11 cellular contexts compared by ENCODE assay signal in genomic region chr2:196230051-196230450, GRCh38. TPM values are rescaled to one million over a fixed set of nuclear protein-coding genes. Genes with fewer than 3 reads are reported as not detected.
DNase-seq lines count a peak whose midpoint lies in the region; ATAC-seq and TF ChIP-seq lines count a peak whose summit lies in the region.
"Had no signal": no experiment of that assay in that cellular context is flagged by ENCODE, and none has a peak within 500 bp of the region (broad histone marks: within the 10 kb centered on the region; RNA-seq: fewer than 3 reads in every experiment).

No MANE protein-coding gene starts in this region.

- H3K4me3 ChIP-seq in left lung = no peak overlapping the region

- no peaks in the 10 kb centered on the region for H3K27me3 ChIP-seq in left lung
- H3K27me3 ChIP-seq in H9 (ENCODE audit: insufficient read depth, low read length) = no peaks in the 10 kb centered on the region

- H3K27me3 Mint-ChIP-seq in activated T-cell treated with anti-CD3 and anti-CD28 coated beads, Interleukin-2, amount 50 U/mL, for 72 hours (ENCODE audit: low read depth) = no peaks in the 10 kb centered on the region
- H3K27me3 Mint-ChIP-seq in type B pancreatic cell (no peaks in the 10 kb centered on the region), H9 (ENCODE audit: low read depth) (no peaks in the 10 kb centered on the region)

- no peaks in the 10 kb centered on the region for H3K9me3 Mint-ChIP-seq in activated T-cell treated with anti-CD3 and anti-CD28 coated beads, Interleukin-2, amount 50 U/mL, for 72 hours
- no peaks in the 10 kb centered on the region for H3K9me3 Mint-ChIP-seq in type B pancreatic cell
- H3K9me3 Mint-ChIP-seq in H9 = no peaks in the 10 kb centered on the region
- H3K9me3 Mint-ChIP-seq: nephron progenitor cell had no signal

- H4K5ac ChIP-seq in H9 (ENCODE audit: insufficient read length, low read depth, low read length) = no peak overlapping the region

- H2AFZ ChIP-seq in H9 (ENCODE audit: low read length) = no peak overlapping the region

- no peak overlapping the region for H3K9ac ChIP-seq in H9 (ENCODE audit: extremely low read depth, insufficient read length, low read length)

- H3K9me3 ChIP-seq in left lung (no peaks in the 10 kb centered on the region), H9 (ENCODE audit: control insufficient read depth, low read depth, low read length) (no peaks in the 10 kb centered on the region)

- no peak overlapping the region for H3K14ac ChIP-seq in H9 (ENCODE audit: insufficient read depth, low read length)

- WGBS in H9 (ENCODE audit: extremely low coverage, insufficient read length, low lambda C conversion rate) = no CpG with 5 or more reads among the region's 7 CpGs

- H3K79me1 ChIP-seq in H9 (ENCODE audit: insufficient read depth, low read depth, low read length, poor library complexity, severe bottlenecking) = no peaks in the 10 kb centered on the region

- no peak overlapping the region for H2BK20ac ChIP-seq in H9 (ENCODE audit: low read depth, low read length, poor library complexity, severe bottlenecking)

- DNase-seq in activated CD8-positive, alpha-beta memory T cell treated with anti-CD3 and anti-CD28 coated beads for 24 hours = peak; percentile 74
- no peak for DNase-seq in activated CD8-positive, alpha-beta memory T cell treated with anti-CD3 and anti-CD28 coated beads, Interleukin-2, amount 50 U/mL, for 48 hours
- DNase-seq in activated T-cell treated with anti-CD3 and anti-CD28 coated beads, Interleukin-2, amount 50 U/mL, for 72 hours = peak; percentile 31 to 55
- DNase-seq in left lung (peak; percentile 58 to 70), type B pancreatic cell (ENCODE audit: extremely low spot score, unreplicated experiment) (no peak), DMS153 treated with DMSO at 0.1 percent for 48 hours (lab: John Stamatoyannopoulos, UW; ENCODE audit: unreplicated experiment) (no peak), H9 (no peak), SHP77 treated with DMSO at 0.1 percent for 48 hours (lab: John Stamatoyannopoulos, UW) (no peak)
- DNase-seq: cerebellar nuclear complex, nephron progenitor cell, SHP77 had no signal

- H3K4me2 ChIP-seq in H9 (ENCODE audit: insufficient read depth, insufficient read length, low read length) = no peak overlapping the region

- H3K79me2 ChIP-seq in H9 (ENCODE audit: insufficient read depth, low read length) = no peaks in the 10 kb centered on the region

- H3K36me3 ChIP-seq in left lung = no peaks in the 10 kb centered on the region

- H3K27ac ChIP-seq in left lung = peak overlapping the region; percentile 71 to 81
- H3K27ac ChIP-seq in H9 (ENCODE audit: insufficient read length, low read depth, low read length) = no peak overlapping the region

- H3K4me3 Mint-ChIP-seq in activated T-cell treated with anti-CD3 and anti-CD28 coated beads, Interleukin-2, amount 50 U/mL, for 72 hours = peak overlapping the region; percentile 84 to 88
- no peak overlapping the region for H3K4me3 Mint-ChIP-seq in type B pancreatic cell
- no peak overlapping the region for H3K4me3 Mint-ChIP-seq in H9
- H3K4me3 Mint-ChIP-seq: nephron progenitor cell had no signal

- H4K8ac ChIP-seq in H9 (replicated peaks; ENCODE audit: insufficient read length, low read depth, low read length) = no peak overlapping the region

- no peak overlapping the region for H2BK5ac ChIP-seq in H9 (ENCODE audit: insufficient read length, low read length)

- no peak overlapping the region for H3T11ph ChIP-seq in H9 (ENCODE audit: low read length)

- peaks cover 2 to 8% of the 10 kb centered on the region in 2 donors for H3K36me3 Mint-ChIP-seq in activated T-cell treated with anti-CD3 and anti-CD28 coated beads, Interleukin-2, amount 50 U/mL, for 72 hours (ENCODE audit: insufficient read depth in 2 of 2)
- H3K36me3 Mint-ChIP-seq in type B pancreatic cell (no peaks in the 10 kb centered on the region), H9 (ENCODE audit: insufficient read depth in 1 of 3, low read depth in 3 of 3) (no peaks in the 10 kb centered on the region)

- H3K23ac ChIP-seq in H9 (ENCODE audit: insufficient read length, low read depth, low read length) = no peak overlapping the region

- no peak overlapping the region for H3K18ac ChIP-seq in H9 (ENCODE audit: insufficient read length, low read depth, low read length)

- H4K91ac ChIP-seq in H9 (ENCODE audit: insufficient read length, low read depth, low read length) = no peak overlapping the region

- intact Hi-C loops in left lung (cut with DNase I) = no loop called here

- H2BK120ac ChIP-seq in H9 (ENCODE audit: low read depth, low read length, poor library complexity, severe bottlenecking) = no peak overlapping the region

- TF ChIP-seq CTCF in left lung (IDR thresholded peaks at IDR 0.05) = no peak
- TF ChIP-seq CTCF in type B pancreatic cell (conservative IDR thresholded peaks at IDR 0.05) = no peak
- TF ChIP-seq CTCF in H9 (conservative IDR thresholded peaks at IDR 0.05) = no peak

- no peak overlapping the region for H3K56ac ChIP-seq in H9 (ENCODE audit: insufficient read length, low read depth, low read length)

- H3K4ac ChIP-seq in H9 (ENCODE audit: low read depth, low read length) = no peak overlapping the region

- H3K27ac Mint-ChIP-seq in activated T-cell treated with anti-CD3 and anti-CD28 coated beads, Interleukin-2, amount 50 U/mL, for 72 hours = peak overlapping the region; percentile 94
- H3K27ac Mint-ChIP-seq in type B pancreatic cell (peak overlapping the region; percentile 61), H9 (no peak overlapping the region)

- H3K4me1 ChIP-seq in left lung (peaks cover 16 to 46% of the 10 kb centered on the region in 2 donors), H9 (ENCODE audit: insufficient read depth, low read length) (no peaks in the 10 kb centered on the region)

- no peak overlapping the region for H2AK5ac ChIP-seq in H9 (ENCODE audit: insufficient read length, low read length)

- H3K4me1 Mint-ChIP-seq in activated T-cell treated with anti-CD3 and anti-CD28 coated beads, Interleukin-2, amount 50 U/mL, for 72 hours (ENCODE audit: low read depth) = peaks cover 97% of the 10 kb centered on the region
- H3K4me1 Mint-ChIP-seq in type B pancreatic cell (ENCODE audit: unreplicated experiment) (peaks cover 4% of the 10 kb centered on the region), H9 (no peaks in the 10 kb centered on the region)
- H3K4me1 Mint-ChIP-seq: nephron progenitor cell had no signal

- H4K20me1 ChIP-seq in H9 (ENCODE audit: control insufficient read depth, insufficient read depth, insufficient read length) = no peaks in the 10 kb centered on the region

- no peak overlapping the region for H2BK12ac ChIP-seq in H9 (ENCODE audit: insufficient read length, low read depth, low read length)

- ATAC-seq in activated T-cell treated with anti-CD3 and anti-CD28 coated beads, Interleukin-2, amount 50 U/mL, for 72 hours (replicated peaks in 1 of 2) = peak; percentile 8 to 33
- peak; percentile 71 for ATAC-seq in left lung

- H2BK15ac ChIP-seq in H9 (ENCODE audit: low read depth, low read length) = no peak overlapping the region

- no peaks in the 10 kb centered on the region for H3K23me2 ChIP-seq in H9 (ENCODE audit: insufficient read length, low read depth, low read length, poor library complexity, severe bottlenecking)

RNA-seq across cellular contexts. Expression of gene STK17B, which starts 58.7 kb away (rescaled TPM):
- 100 to 1,000 TPM; 279 to 280 TPM for total RNA-seq in activated T-cell treated with anti-CD3 and anti-CD28 coated beads, Interleukin-2, amount 50 U/mL, for 72 hours
- 10 to 100 TPM; 40.6 to 59.2 TPM for total RNA-seq in left lung
- 20.0 and 27.2 TPM in 2 replicates for total RNA-seq in type B pancreatic cell (ENCODE audit: low replicate concordance)
- total RNA-seq in H9 (2021) = 6.1 and 6.3 TPM in 2 replicates

Comparison
In these comparisons a context has a peak if more than half of its experiments do, and no peak if none do; other contexts are left out.
1. DNase-seq: peak in activated CD8-positive, alpha-beta memory T cell treated with anti-CD3 and anti-CD28 coated beads for 24 hours (single experiment), activated T-cell treated with anti-CD3 and anti-CD28 coated beads, Interleukin-2, amount 50 U/mL, for 72 hours (2 of 2) and left lung (2 of 2); none in activated CD8-positive, alpha-beta memory T cell treated with anti-CD3 and anti-CD28 coated beads, Interleukin-2, amount 50 U/mL, for 48 hours (single experiment), type B pancreatic cell (single experiment), DMS153 treated with DMSO at 0.1 percent for 48 hours (single experiment), H9 (single experiment) and SHP77 treated with DMSO at 0.1 percent for 48 hours (single experiment).
2. H3K27ac Mint-ChIP-seq: peak in activated T-cell treated with anti-CD3 and anti-CD28 coated beads, Interleukin-2, amount 50 U/mL, for 72 hours (single experiment) and type B pancreatic cell (single experiment); none in H9 (0 of 3).
3. H3K4me3 Mint-ChIP-seq: peak in activated T-cell treated with anti-CD3 and anti-CD28 coated beads, Interleukin-2, amount 50 U/mL, for 72 hours (2 of 2); none in type B pancreatic cell (single experiment) and H9 (0 of 2).